Comparison of ENCODE assay signal across 9 cellular contexts in the genomic region with DNA sequence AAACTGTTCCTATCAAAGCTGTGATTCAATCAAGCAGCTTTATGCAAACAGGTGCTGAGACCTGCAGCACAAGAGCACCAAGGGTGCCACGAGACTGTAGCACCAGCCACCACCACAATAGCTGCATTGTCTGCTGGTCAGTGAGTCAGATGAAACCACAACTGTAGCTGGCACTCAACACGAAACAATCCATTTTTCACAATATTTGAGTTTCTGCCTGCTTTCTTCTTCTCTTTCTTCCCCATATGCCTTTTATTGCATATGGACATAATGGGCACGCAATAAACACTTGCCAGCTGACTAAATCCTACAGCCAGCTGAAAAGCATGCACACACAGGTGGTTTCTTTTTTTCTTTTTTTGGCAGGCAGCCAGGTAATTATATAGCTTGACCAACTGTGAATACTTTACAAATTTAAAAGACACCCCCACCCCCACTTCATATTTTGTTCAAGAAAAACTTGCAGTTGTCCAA. TPM values are rescaled to one million over a fixed set of nuclear protein-coding genes. Genes with fewer than 3 reads are reported as not detected.
DNase-seq lines count a peak whose midpoint lies in the region; ATAC-seq and TF ChIP-seq lines count a peak whose summit lies in the region.
"Had no signal": no experiment of that assay in that cellular context is flagged by ENCODE, and none has a peak within 500 bp of the region (broad histone marks: within the 10 kb centered on the region; RNA-seq: fewer than 3 reads in every experiment).

No MANE protein-coding gene starts in this region.

- H3K4me3 Mint-ChIP-seq in stimulated activated effector memory CD8-positive, alpha-beta T cell treated with anti-CD3 and anti-CD28 coated beads, Interleukin-12 subunit alpha, Interleukin-12 subunit beta, amount 100 ng/mL, for 72 hours, result no peak overlapping the region

- no peak for TF ChIP-seq CTCF in dorsolateral prefrontal cortex (IDR thresholded peaks at IDR 0.05 in 54 of 56, conservative IDR thresholded peaks at IDR 0.05 in 2 of 56; ENCODE audit: low read depth in 1 of 56, partially characterized antibody in 56 of 56)

- H3K36me3 Mint-ChIP-seq in stimulated activated effector memory CD8-positive, alpha-beta T cell treated with anti-CD3 and anti-CD28 coated beads, Interleukin-12 subunit alpha, Interleukin-12 subunit beta, amount 100 ng/mL, for 72 hours, result no peaks in the 10 kb centered on the region

- intact Hi-C loops in dorsolateral prefrontal cortex (cut with DNase I) (loop anchor here in 1 of 2 donors (2.0 kb wide), 1 partner anchor 15 kb away; no protein-coding TSS in a partner anchor), cardiac septum (cut with DNase I) (no loop called here)

- H3K27ac ChIP-seq in dorsolateral prefrontal cortex, result peak overlapping the region in 56 of 59 donors; percentile 26 to 92 (median 78)

- peak overlapping the region in 6 of 59 donors; percentile 11 to 42 (median 22) for H3K4me3 ChIP-seq in dorsolateral prefrontal cortex

- no peak overlapping the region for H3K27ac Mint-ChIP-seq in stimulated activated effector memory CD8-positive, alpha-beta T cell treated with anti-CD3 and anti-CD28 coated beads, Interleukin-12 subunit alpha, Interleukin-12 subunit beta, amount 100 ng/mL, for 72 hours

- no peaks in the 10 kb centered on the region for H3K9me3 Mint-ChIP-seq in stimulated activated effector memory CD8-positive, alpha-beta T cell treated with anti-CD3 and anti-CD28 coated beads, Interleukin-12 subunit alpha, Interleukin-12 subunit beta, amount 100 ng/mL, for 72 hours

- DNase-seq in DMS 273 (lab: John Stamatoyannopoulos, UW; ENCODE audit: unreplicated experiment) (peak; percentile 56), NCI-H526 treated with DMSO at 0.1 percent for 48 hours (lab: John Stamatoyannopoulos, UW) (peak; percentile 62), dorsolateral prefrontal cortex (peak in 9 of 10 donors; percentile 32 to 72 (median 53)), cardiac septum (ENCODE audit: low spot score) (no peak)
- DNase-seq in stimulated activated effector memory CD8-positive, alpha-beta T cell treated with anti-CD3 and anti-CD28 coated beads, Interleukin-12 subunit alpha, Interleukin-12 subunit beta, amount 100 ng/mL, for 72 hours (ENCODE audit: low spot score in 2 of 2), result no peak
- no peak for DNase-seq in stimulated activated CD4-positive, alpha-beta T cell treated with anti-CD3 and anti-CD28 coated beads, Interleukin-15, amount 100 ng/mL, for 24 hours
- DNase-seq: right cardiac atrium had no signal

- ATAC-seq in HG02885 (IDR thresholded peaks at IDR 0.05; ENCODE audit: poor library complexity, unreplicated experiment), result peak; percentile 44
- ATAC-seq in stimulated activated effector memory CD8-positive, alpha-beta T cell treated with anti-CD3 and anti-CD28 coated beads, Interleukin-12 subunit alpha, Interleukin-12 subunit beta, amount 100 ng/mL, for 72 hours, result peak; percentile 91
- no peak for ATAC-seq in GM19395 (IDR thresholded peaks at IDR 0.05; ENCODE audit: unreplicated experiment)

- H3K4me1 Mint-ChIP-seq in stimulated activated effector memory CD8-positive, alpha-beta T cell treated with anti-CD3 and anti-CD28 coated beads, Interleukin-12 subunit alpha, Interleukin-12 subunit beta, amount 100 ng/mL, for 72 hours, result peaks cover 21% of the 10 kb centered on the region

- H3K27me3 ChIP-seq in dorsolateral prefrontal cortex, result no peaks in the 10 kb centered on the region

RNA-seq across cellular contexts. Expression of a gene that starts 16.6 kb away (rescaled TPM):
- total RNA-seq in dorsolateral prefrontal cortex, result 10 to 100 TPM in 45 of 120 experiments, 1 to 10 TPM in 75; 5.7 to 16.8 (median 9.4) TPM
- 12.0 TPM for total RNA-seq in cardiac septum

Comparison
In these comparisons a context has a peak if more than half of its experiments do, and no peak if none do; other contexts are left out.
1. DNase-seq: peak in DMS 273 (single experiment), NCI-H526 treated with DMSO at 0.1 percent for 48 hours (single experiment) and dorsolateral prefrontal cortex (9 of 10); none in stimulated activated effector memory CD8-positive, alpha-beta T cell treated with anti-CD3 and anti-CD28 coated beads, Interleukin-12 subunit alpha, Interleukin-12 subunit beta, amount 100 ng/mL, for 72 hours (0 of 2), stimulated activated CD4-positive, alpha-beta T cell treated with anti-CD3 and anti-CD28 coated beads, Interleukin-15, amount 100 ng/mL, for 24 hours (single experiment) and cardiac septum (single experiment).